19 cellular contexts compared by ENCODE assay signal in the genomic region with DNA sequence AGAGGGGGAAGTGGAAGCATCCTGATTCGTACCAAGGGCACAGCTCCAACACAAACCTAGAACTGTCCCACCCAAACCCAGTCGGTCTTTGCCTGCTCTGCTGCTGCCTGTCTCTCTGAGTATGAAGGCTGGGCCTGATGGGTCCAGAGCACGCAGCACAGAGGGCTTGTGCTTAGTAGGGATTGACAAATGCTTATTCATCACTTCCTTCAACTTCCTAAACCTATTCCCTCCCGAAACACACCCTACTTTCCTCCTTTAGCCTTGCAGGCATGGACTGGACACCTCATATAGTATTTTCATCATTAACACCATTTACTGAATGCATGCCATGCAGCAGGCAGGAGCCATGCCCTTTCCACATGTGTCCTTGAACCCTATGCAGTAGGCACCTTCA. TPM values are rescaled to one million over a fixed set of nuclear protein-coding genes. Genes with fewer than 3 reads are reported as not detected.
DNase-seq lines count a peak whose midpoint lies in the region; ATAC-seq, FAIRE-seq and TF ChIP-seq lines count a peak whose summit lies in the region.
"Had no signal": no experiment of that assay in that cellular context is flagged by ENCODE, and none has a peak within 500 bp of the region (broad histone marks: within the 10 kb centered on the region; RNA-seq: fewer than 3 reads in every experiment).

No MANE protein-coding gene starts in this region.

- no peak overlapping the region for H2AFZ ChIP-seq in astrocyte (ENCODE audit: low read depth, low read length)

- 70% methylated on average over 4 of the region's 4 CpGs for WGBS in A549 (ENCODE audit: missing lambda C conversion rate)
- 79 to 81% methylated on average over 4 of the region's 4 CpGs for WGBS in aorta, 2 donors

- H3K4me1 Mint-ChIP-seq in astrocyte (ENCODE audit: low read depth, unreplicated experiment) (peaks cover 4% of the 10 kb centered on the region), HFFc6 (ENCODE audit: low read depth) (no peaks in the 10 kb centered on the region)

- TF ChIP-seq CTCF in A549 (IDR thresholded peaks at IDR 0.05), result no peak
- TF ChIP-seq CTCF in astrocyte (IDR thresholded peaks at IDR 0.05; ENCODE audit: insufficient read depth, low read depth, low read length), result no peak
- TF ChIP-seq CTCF in epithelial cell of esophagus (IDR thresholded peaks at IDR 0.05; ENCODE audit: insufficient read depth, low read depth, low read length, missing control alignments), result no peak
- TF ChIP-seq CTCF in HFFc6 (IDR thresholded peaks at IDR 0.05), result no peak

- H3K9me3 Mint-ChIP-seq in astrocyte (ENCODE audit: unreplicated experiment), result no peaks in the 10 kb centered on the region
- no peaks in the 10 kb centered on the region for H3K9me3 Mint-ChIP-seq in HFFc6
- H3K9me3 Mint-ChIP-seq: CD8-positive, alpha-beta T cell; H9 had no signal

- CTCF ChIA-PET in A549 (lab: Yijun Ruan, JAX), result no interaction called here

- no peaks in the 10 kb centered on the region for H3K9me3 ChIP-seq in A549
- H3K9me3 ChIP-seq in BLaER1, result no peaks in the 10 kb centered on the region
- H3K9me3 ChIP-seq in astrocyte (ENCODE audit: insufficient read depth, low read depth, low read length), result no peaks in the 10 kb centered on the region
- no peaks in the 10 kb centered on the region for H3K9me3 ChIP-seq in aorta (ENCODE audit: control insufficient read depth, low read length)

- H3K4me3 Mint-ChIP-seq in astrocyte (ENCODE audit: unreplicated experiment) (peak overlapping the region; percentile 64), HFFc6 (no peak overlapping the region)
- H3K4me3 Mint-ChIP-seq: CD8-positive, alpha-beta T cell had no signal

- H3K27ac ChIP-seq in A549 (no peak overlapping the region), BLaER1 (peak overlapping the region; percentile 45; the same call in 1 of the 2 replicates), astrocyte (ENCODE audit: low read depth, low read length) (no peak overlapping the region), aorta (ENCODE audit: low read depth in 1 of 2, low read length in 2 of 2) (no peak overlapping the region)

- H3K4me2 ChIP-seq in A549 (no peak overlapping the region), BLaER1 (peak overlapping the region; percentile 80), astrocyte (ENCODE audit: low read length) (no peak overlapping the region)

- TF ChIP-seq RAD21 in A549 (conservative IDR thresholded peaks at IDR 0.05 in 1 of 2, IDR thresholded peaks at IDR 0.05 in 1 of 2), result no peak

- H3K27ac Mint-ChIP-seq in astrocyte (ENCODE audit: unreplicated experiment) (no peak overlapping the region), HFFc6 (no peak overlapping the region)
- H3K27ac Mint-ChIP-seq: CD8-positive, alpha-beta T cell; H9 had no signal

- no peaks in the 10 kb centered on the region for H3K36me3 ChIP-seq in BLaER1
- H3K36me3 ChIP-seq in astrocyte (ENCODE audit: insufficient read depth, low read length), result no peaks in the 10 kb centered on the region
- no peaks in the 10 kb centered on the region for H3K36me3 ChIP-seq in aorta (ENCODE audit: control insufficient read depth in 1 of 2, insufficient read depth in 2 of 2, low read length in 1 of 2)

- H3K4me3 ChIP-seq in A549 (no peak overlapping the region), BLaER1 (no peak overlapping the region), astrocyte (ENCODE audit: insufficient read depth, low read depth, low read length) (no peak overlapping the region), epithelial cell of esophagus (ENCODE audit: low read length) (no peak overlapping the region), aorta (ENCODE audit: low read length in 2 of 2) (no peak overlapping the region)

- no peaks in the 10 kb centered on the region for H3K4me1 ChIP-seq in A549
- H3K4me1 ChIP-seq in BLaER1, result peaks cover 85% of the 10 kb centered on the region
- no peaks in the 10 kb centered on the region for H3K4me1 ChIP-seq in astrocyte (ENCODE audit: insufficient read depth, low read length)
- no peaks in the 10 kb centered on the region for H3K4me1 ChIP-seq in aorta (ENCODE audit: control insufficient read depth in 1 of 2, insufficient read depth in 2 of 2, low read length in 2 of 2)

- H3K79me2 ChIP-seq in astrocyte (ENCODE audit: insufficient read depth, low read length), result no peaks in the 10 kb centered on the region

- POLR2A ChIA-PET in A549 (lab: Yijun Ruan, JAX), result no interaction called here

- no peak for TF ChIP-seq EP300 in A549 (IDR thresholded peaks at IDR 0.05)

- H4K20me1 ChIP-seq in BLaER1 (no peaks in the 10 kb centered on the region), astrocyte (ENCODE audit: insufficient read depth, low read length) (no peaks in the 10 kb centered on the region)

- H3K27me3 ChIP-seq in BLaER1 (peaks cover 2% of the 10 kb centered on the region; the same call in 1 of the 2 replicates), astrocyte (ENCODE audit: insufficient read depth, low read length) (peaks cover 32% of the 10 kb centered on the region), aorta (ENCODE audit: control insufficient read depth in 1 of 2, insufficient read depth in 2 of 2, low read length in 1 of 2) (no peaks in the 10 kb centered on the region)

- H3K27me3 Mint-ChIP-seq in astrocyte (ENCODE audit: low read depth, unreplicated experiment) (peaks cover 77% of the 10 kb centered on the region), HFFc6 (ENCODE audit: insufficient read depth) (peaks cover 49% of the 10 kb centered on the region)

- H3K36me3 Mint-ChIP-seq in astrocyte (ENCODE audit: low read depth, unreplicated experiment), result no peaks in the 10 kb centered on the region
- no peaks in the 10 kb centered on the region for H3K36me3 Mint-ChIP-seq in HFFc6 (ENCODE audit: low read depth)
- H3K36me3 Mint-ChIP-seq: CD8-positive, alpha-beta T cell had no signal

- FAIRE-seq in A549 (lab: Jason Lieb, UNC), result no peak
- no peak for FAIRE-seq in astrocyte (lab: Jason Lieb, UNC)
- FAIRE-seq: A204.1, G401.6, GM12891, GM19239, H1, HTR-8/SVneo had no signal

- ATAC-seq in A549 (no peak), aorta (ENCODE audit: low FRiP score) (no peak), HG02870 (IDR thresholded peaks at IDR 0.05; ENCODE audit: unreplicated experiment) (no peak)
- ATAC-seq: CD8-positive, alpha-beta T cell had no signal

- H3K9ac ChIP-seq in BLaER1, result no peak overlapping the region
- H3K9ac ChIP-seq in astrocyte (ENCODE audit: low read length), result no peak overlapping the region

- DNase-seq in A549 (ENCODE audit: low read depth in 1 of 2, low spot score in 1 of 2) (no peak), astrocyte (ENCODE audit: low read depth) (no peak), epithelial cell of esophagus (ENCODE audit: low read depth) (peak; percentile 12), aorta (no peak), HFFc6 (no peak)
- DNase-seq: AML-193; Calu3; CD8-positive, alpha-beta T cell; H9; IMR-90; KBM-7 had no signal

- intact Hi-C loops in aorta (cut with DNase I), result no loop called here

- no peak for TF ChIP-seq POLR2A in A549 (IDR thresholded peaks at IDR 0.05; ENCODE audit: low read length)

TF ChIP-seq in A549, 52 proteins besides CTCF, POLR2A, EP300 and RAD21:
- TF ChIP-seq, protein P1, sequence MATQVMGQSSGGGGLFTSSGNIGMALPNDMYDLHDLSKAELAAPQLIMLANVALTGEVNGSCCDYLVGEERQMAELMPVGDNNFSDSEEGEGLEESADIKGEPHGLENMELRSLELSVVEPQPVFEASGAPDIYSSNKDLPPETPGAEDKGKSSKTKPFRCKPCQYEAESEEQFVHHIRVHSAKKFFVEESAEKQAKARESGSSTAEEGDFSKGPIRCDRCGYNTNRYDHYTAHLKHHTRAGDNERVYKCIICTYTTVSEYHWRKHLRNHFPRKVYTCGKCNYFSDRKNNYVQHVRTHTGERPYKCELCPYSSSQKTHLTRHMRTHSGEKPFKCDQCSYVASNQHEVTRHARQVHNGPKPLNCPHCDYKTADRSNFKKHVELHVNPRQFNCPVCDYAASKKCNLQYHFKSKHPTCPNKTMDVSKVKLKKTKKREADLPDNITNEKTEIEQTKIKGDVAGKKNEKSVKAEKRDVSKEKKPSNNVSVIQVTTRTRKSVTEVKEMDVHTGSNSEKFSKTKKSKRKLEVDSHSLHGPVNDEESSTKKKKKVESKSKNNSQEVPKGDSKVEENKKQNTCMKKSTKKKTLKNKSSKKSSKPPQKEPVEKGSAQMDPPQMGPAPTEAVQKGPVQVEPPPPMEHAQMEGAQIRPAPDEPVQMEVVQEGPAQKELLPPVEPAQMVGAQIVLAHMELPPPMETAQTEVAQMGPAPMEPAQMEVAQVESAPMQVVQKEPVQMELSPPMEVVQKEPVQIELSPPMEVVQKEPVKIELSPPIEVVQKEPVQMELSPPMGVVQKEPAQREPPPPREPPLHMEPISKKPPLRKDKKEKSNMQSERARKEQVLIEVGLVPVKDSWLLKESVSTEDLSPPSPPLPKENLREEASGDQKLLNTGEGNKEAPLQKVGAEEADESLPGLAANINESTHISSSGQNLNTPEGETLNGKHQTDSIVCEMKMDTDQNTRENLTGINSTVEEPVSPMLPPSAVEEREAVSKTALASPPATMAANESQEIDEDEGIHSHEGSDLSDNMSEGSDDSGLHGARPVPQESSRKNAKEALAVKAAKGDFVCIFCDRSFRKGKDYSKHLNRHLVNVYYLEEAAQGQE (IDR thresholded peaks at IDR 0.05), result no peak
- TF ChIP-seq MAFK (IDR thresholded peaks at IDR 0.05; ENCODE audit: partially characterized antibody), result peak; percentile 18

RNA-seq across cellular contexts. Expression of gene FOXO6, which starts 31.3 kb away (rescaled TPM):
- polyA plus RNA-seq in A549 (2011; rRNA removed) (0.05 and 0.10 TPM in 2 replicates), A549 (2017; fragmentation: RNase III; extraction: RNeasy Plus Mini Kit Qiagen cat#74134 plus additional on column Dnase treatment) (0.18 to 0.25 TPM (median 0.22 TPM) in 3 replicates), aorta (under 1 TPM; 0.13 to 0.38 TPM)
- 0.16 and 0.27 TPM in 2 replicates for polyA plus RNA-seq in A549 (2012; cell fraction: cytosol; rRNA removed)
- polyA plus RNA-seq in A549 (2012; cell fraction: nucleus; rRNA removed), result 0.22 and 0.47 TPM in 2 replicates
- 0.15 and 0.17 TPM in 2 replicates for polyA minus RNA-seq in A549 (2011; rRNA and poly(A)+ RNA removed)
- total RNA-seq in astrocyte (1.2 TPM in 2 replicates), aorta (1 to 10 TPM; 1.4 to 3.3 TPM)
- under 1 TPM in 2 of 6 experiments, not detected in 4; 0.07 to 0.08 TPM for total RNA-seq in HFFc6 (2021; fragmentation: NEBNext Ultra II Directional; extraction: Animal tissue kit (Norgen Biotek cat#: 25700))
- total RNA-seq: IMR-90 had no signal
- polyA plus RNA-seq: IMR-90 had no signal
